ENCODE assay signal across 8 cellular contexts in the genomic region with DNA sequence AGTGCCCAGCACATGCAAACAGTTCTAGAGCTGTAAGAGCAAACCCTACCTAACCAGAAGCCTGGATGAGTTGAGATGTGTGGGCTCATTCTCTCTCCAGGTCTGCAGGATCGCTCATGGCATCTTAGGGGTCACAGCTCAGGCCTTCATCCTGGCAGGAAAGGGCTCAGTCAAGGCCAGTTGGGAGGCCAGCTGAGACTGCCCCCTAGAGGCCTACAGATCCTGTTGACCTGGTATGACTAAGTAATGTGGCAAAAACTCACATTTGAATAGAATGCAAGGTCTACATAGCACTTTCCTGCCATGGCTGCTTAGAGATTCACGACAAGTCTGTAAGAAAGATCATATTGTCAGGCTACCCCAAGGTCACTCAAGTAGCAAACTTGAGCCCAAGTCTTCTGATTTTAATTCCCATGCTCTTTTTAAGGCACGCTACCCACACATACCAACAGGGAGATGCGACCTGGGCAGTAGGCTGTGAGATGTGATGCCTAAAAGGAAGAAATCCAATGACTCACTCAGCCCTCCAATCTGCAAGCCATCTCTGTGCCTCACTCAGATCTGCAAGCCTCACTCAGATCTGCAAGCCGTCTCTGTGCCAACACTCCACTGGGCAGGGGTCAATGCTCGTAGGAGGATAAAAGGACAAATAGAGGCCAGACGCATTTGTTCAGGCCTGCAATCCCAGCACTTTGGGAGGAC. TPM values are rescaled to one million over a fixed set of nuclear protein-coding genes. Genes with fewer than 3 reads are reported as not detected.
DNase-seq lines count a peak whose midpoint lies in the region; ATAC-seq, FAIRE-seq and TF ChIP-seq lines count a peak whose summit lies in the region.

No MANE protein-coding gene starts in this region.

- H3K27me3 ChIP-seq in keratinocyte (ENCODE audit: control insufficient read depth, extremely low read depth, insufficient read depth, low read length) = no peaks in the 10 kb centered on the region

- TF ChIP-seq CTCF in keratinocyte (optimal IDR thresholded peaks at IDR 0.05 in 1 of 3, IDR thresholded peaks at IDR 0.05 in 1 of 3, conservative IDR thresholded peaks at IDR 0.05 in 1 of 3; ENCODE audit: extremely low read depth in 1 of 3, insufficient read depth in 2 of 3, low read length in 3 of 3) = peak; percentile 81 to 82 (median 82)

- peaks cover 8% of the 10 kb centered on the region for H3K9me3 Mint-ChIP-seq in activated CD4-positive, alpha-beta memory T cell treated with anti-CD3 and anti-CD28 coated beads, Interleukin-2, amount 10 ng/mL, durations not matched to agents 7 days and 5 days
- H3K9me3 Mint-ChIP-seq in effector memory CD8-positive, alpha-beta T cell = no peaks in the 10 kb centered on the region

- CTCF ChIA-PET in activated CD4-positive, alpha-beta memory T cell treated with anti-CD3 and anti-CD28 coated beads, Interleukin-2, amount 10 ng/mL, durations not matched to agents 7 days and 5 days (lab: Charles Lee) = interaction anchor here (0.8 kb wide), 1 partner anchor 10 kb away, joined by 3 read pairs; no protein-coding TSS in a partner anchor

- no peak overlapping the region for H3K27ac Mint-ChIP-seq in activated CD4-positive, alpha-beta memory T cell treated with anti-CD3 and anti-CD28 coated beads, Interleukin-2, amount 10 ng/mL, durations not matched to agents 7 days and 5 days
- no peak overlapping the region for H3K27ac Mint-ChIP-seq in effector memory CD8-positive, alpha-beta T cell

- no peak overlapping the region for H3K4me3 ChIP-seq in keratinocyte (ENCODE audit: control insufficient read depth in 2 of 3, extremely low read depth in 1 of 3, insufficient read depth in 2 of 3, low read depth in 1 of 3, low read length in 3 of 3)

- peaks cover 10% of the 10 kb centered on the region for H3K27me3 Mint-ChIP-seq in activated CD4-positive, alpha-beta memory T cell treated with anti-CD3 and anti-CD28 coated beads, Interleukin-2, amount 10 ng/mL, durations not matched to agents 7 days and 5 days
- peaks cover 0 to 9% of the 10 kb centered on the region in 2 donors for H3K27me3 Mint-ChIP-seq in effector memory CD8-positive, alpha-beta T cell

- no peaks in the 10 kb centered on the region for H3K36me3 ChIP-seq in keratinocyte (ENCODE audit: control insufficient read depth in 2 of 2, extremely low read depth in 1 of 2, insufficient read depth in 2 of 2, low read length in 2 of 2)

- H3K4me1 Mint-ChIP-seq in activated CD4-positive, alpha-beta memory T cell treated with anti-CD3 and anti-CD28 coated beads, Interleukin-2, amount 10 ng/mL, durations not matched to agents 7 days and 5 days = no peaks in the 10 kb centered on the region
- H3K4me1 Mint-ChIP-seq in effector memory CD8-positive, alpha-beta T cell (ENCODE audit: low read depth in 2 of 2) = no peaks in the 10 kb centered on the region

- no peak overlapping the region for H3K4me2 ChIP-seq in keratinocyte (ENCODE audit: control insufficient read depth, extremely low read depth, insufficient read depth, low read depth, low read length)

- no peaks in the 10 kb centered on the region for H3K9me3 ChIP-seq in keratinocyte (ENCODE audit: control insufficient read depth, low read depth, low read length)

- dilution Hi-C loops in keratinocyte (cut with MboI; ENCODE audit: extremely low pct_ligation_motif_present, low sequenced_read_pairs) = no loop called here

- peaks cover 15% of the 10 kb centered on the region for H3K4me1 ChIP-seq in keratinocyte (ENCODE audit: control insufficient read depth, extremely low read depth, insufficient read depth, low read length)

- H3K27ac ChIP-seq in keratinocyte (ENCODE audit: control insufficient read depth, insufficient read depth, low read length) = no peak overlapping the region

- ATAC-seq in effector memory CD8-positive, alpha-beta T cell (replicated peaks) = no peak
- ATAC-seq in HG03108 (IDR thresholded peaks at IDR 0.05; ENCODE audit: unreplicated experiment) = no peak

- H4K20me1 ChIP-seq in keratinocyte (ENCODE audit: control insufficient read depth, extremely low read depth, insufficient read depth, low read length) = no peaks in the 10 kb centered on the region

- H3K9ac ChIP-seq in keratinocyte (ENCODE audit: control insufficient read depth, extremely low read depth, insufficient read depth, low read length) = no peak overlapping the region

- H3K9me1 ChIP-seq in keratinocyte (ENCODE audit: control insufficient read depth, extremely low read depth, insufficient read depth, low read length) = no peaks in the 10 kb centered on the region

- H3K36me3 Mint-ChIP-seq in activated CD4-positive, alpha-beta memory T cell treated with anti-CD3 and anti-CD28 coated beads, Interleukin-2, amount 10 ng/mL, durations not matched to agents 7 days and 5 days (ENCODE audit: low read depth) = no peaks in the 10 kb centered on the region
- H3K36me3 Mint-ChIP-seq in effector memory CD8-positive, alpha-beta T cell (ENCODE audit: insufficient read depth) = no peaks in the 10 kb centered on the region

- H2AFZ ChIP-seq in keratinocyte (ENCODE audit: control insufficient read depth, low read length) = no peak overlapping the region

- POLR2A ChIA-PET in activated CD4-positive, alpha-beta memory T cell treated with anti-CD3 and anti-CD28 coated beads, Interleukin-2, amount 10 ng/mL, durations not matched to agents 7 days and 5 days (lab: Charles Lee) = no interaction called here

- no peak overlapping the region for H3K4me3 Mint-ChIP-seq in activated CD4-positive, alpha-beta memory T cell treated with anti-CD3 and anti-CD28 coated beads, Interleukin-2, amount 10 ng/mL, durations not matched to agents 7 days and 5 days
- no peak overlapping the region for H3K4me3 Mint-ChIP-seq in effector memory CD8-positive, alpha-beta T cell

- peak; percentile 71 for DNase-seq in NCI-H510A treated with DMSO at 0.1 percent for 48 hours (lab: John Stamatoyannopoulos, UW)
- DNase-seq in NCI-H510A (lab: John Stamatoyannopoulos, UW) = no peak
- peak; percentile 40 for DNase-seq in LHCN-M2 (ENCODE audit: low read depth)
- DNase-seq in activated CD4-positive, alpha-beta memory T cell treated with anti-CD3 and anti-CD28 coated beads, Interleukin-2, amount 10 ng/mL, durations not matched to agents 7 days and 5 days = peak; percentile 28
- DNase-seq in keratinocyte (ENCODE audit: low read depth, low spot score) = no peak
- no peak for DNase-seq in effector memory CD8-positive, alpha-beta T cell
- no peak for DNase-seq in GF-D8 (lab: John Stamatoyannopoulos, UW)

- FAIRE-seq in keratinocyte (lab: Jason Lieb, UNC) = peak; percentile 88

- H3K79me2 ChIP-seq in keratinocyte (ENCODE audit: control insufficient read depth, insufficient read depth, low read length) = no peaks in the 10 kb centered on the region

RNA-seq across cellular contexts. Expression of gene CAPN8, which starts 5.1 kb away (rescaled TPM):
- not detected in 2 replicates for total RNA-seq in LHCN-M2 (2014; rRNA removed)
- not detected for polyA plus RNA-seq in LHCN-M2 (2012)
- under 1 TPM in 1 of 2 experiments, not detected in 1; 0.13 TPM for total RNA-seq in activated CD4-positive, alpha-beta memory T cell treated with anti-CD3 and anti-CD28 coated beads, Interleukin-2, amount 10 ng/mL, durations not matched to agents 7 days and 5 days
- polyA plus RNA-seq in keratinocyte = 2.5 to 4.7 TPM (median 3.0 TPM) in 3 replicates
- polyA plus RNA-seq in keratinocyte (2011; ENCODE audit: low read depth) = 0.49 TPM
- polyA plus RNA-seq in keratinocyte (2011; cell fraction: cytosol; rRNA removed) = 0.58 and 0.79 TPM in 2 replicates
- 18.0 and 22.5 TPM in 2 replicates for polyA plus RNA-seq in keratinocyte (2011; cell fraction: nucleus; rRNA removed)
- polyA plus RNA-seq in keratinocyte (2012; ENCODE audit: low replicate concordance) = 1.2 and 2.8 TPM in 2 replicates
- polyA minus RNA-seq in keratinocyte = 1.7 to 3.0 TPM (median 2.1 TPM) in 3 replicates
- polyA minus RNA-seq in keratinocyte (2011; cell fraction: cytosol; rRNA and poly(A)+ RNA removed) = not detected
- polyA minus RNA-seq in keratinocyte (2011; cell fraction: nucleus; rRNA and poly(A)+ RNA removed) = 3.2 and 4.1 TPM in 2 replicates

RNA-seq across cellular contexts. Expression of gene CAPN2, which starts 41.7 kb away (rescaled TPM):
- total RNA-seq in LHCN-M2 (2014; rRNA removed) = 642 and 718 TPM in 2 replicates
- polyA plus RNA-seq in LHCN-M2 (2012) = 343 TPM
- total RNA-seq in activated CD4-positive, alpha-beta memory T cell treated with anti-CD3 and anti-CD28 coated beads, Interleukin-2, amount 10 ng/mL, durations not matched to agents 7 days and 5 days = 100 to 1,000 TPM; 263 TPM
- polyA plus RNA-seq in keratinocyte = 278 to 366 TPM (median 350 TPM) in 3 replicates
- polyA plus RNA-seq in keratinocyte (2011; ENCODE audit: low read depth) = 134 TPM
- polyA plus RNA-seq in keratinocyte (2011; cell fraction: cytosol; rRNA removed) = 291 and 382 TPM in 2 replicates
- polyA plus RNA-seq in keratinocyte (2011; cell fraction: nucleus; rRNA removed) = 489 and 510 TPM in 2 replicates
- 174 and 413 TPM in 2 replicates for polyA plus RNA-seq in keratinocyte (2012; ENCODE audit: low replicate concordance)
- 279 to 391 TPM (median 316 TPM) in 3 replicates for polyA minus RNA-seq in keratinocyte
- 330 TPM for polyA minus RNA-seq in keratinocyte (2011; cell fraction: cytosol; rRNA and poly(A)+ RNA removed)
- 168 and 240 TPM in 2 replicates for polyA minus RNA-seq in keratinocyte (2011; cell fraction: nucleus; rRNA and poly(A)+ RNA removed)

Comparison
In these comparisons a context has a peak if more than half of its experiments do, and no peak if none do; other contexts are left out.
1. DNase-seq: peak in NCI-H510A treated with DMSO at 0.1 percent for 48 hours (single experiment), LHCN-M2 (single experiment) and activated CD4-positive, alpha-beta memory T cell treated with anti-CD3 and anti-CD28 coated beads, Interleukin-2, amount 10 ng/mL, durations not matched to agents 7 days and 5 days (single experiment); none in NCI-H510A (single experiment), keratinocyte (single experiment), effector memory CD8-positive, alpha-beta T cell (0 of 3) and GF-D8 (single experiment).